In the genomic region with DNA sequence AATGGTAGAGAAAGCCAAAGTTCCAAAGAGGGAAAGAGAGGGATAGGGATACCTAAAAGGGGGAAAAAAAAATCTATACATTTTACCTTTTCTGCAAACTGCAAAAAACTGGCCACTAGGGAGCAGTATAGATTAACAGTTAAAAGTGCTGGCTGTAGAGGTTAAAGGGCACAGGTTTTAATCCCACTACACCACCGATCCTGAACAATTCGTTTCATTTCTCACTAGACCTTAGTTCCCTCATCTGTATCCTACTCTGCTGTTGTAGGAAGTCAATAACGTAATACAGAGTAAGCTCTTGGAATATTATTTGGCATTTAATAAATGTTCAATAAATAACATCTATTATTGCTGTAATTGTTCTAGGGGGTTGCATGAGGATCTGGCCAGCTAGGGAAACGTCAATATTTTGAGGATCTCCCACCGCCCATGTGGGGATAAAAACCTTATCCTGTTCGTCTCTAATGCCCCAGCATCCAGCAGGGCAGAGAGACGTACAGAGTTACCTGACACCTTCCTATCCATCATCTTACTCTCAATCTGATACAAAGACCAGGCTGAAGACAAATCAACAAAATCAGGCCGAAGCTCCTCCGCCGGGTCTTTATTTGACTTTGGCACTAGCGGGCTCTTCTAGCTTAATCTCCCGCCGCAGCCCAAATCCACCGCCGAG, we compare ENCODE assay signal across 8 cellular contexts. TPM values are rescaled to one million over a fixed set of nuclear protein-coding genes. Genes with fewer than 3 reads are reported as not detected.
DNase-seq lines count a peak whose midpoint lies in the region; ATAC-seq and TF ChIP-seq lines count a peak whose summit lies in the region.

No MANE protein-coding gene starts in this region.

- 0 to 1% (median 1%) methylated on average over 15 of the region's 15 CpGs for WGBS in stomach, 5 donors

- H3K4me1 ChIP-seq in stomach: peaks cover 9 to 45% (median 30%) of the 10 kb centered on the region in 4 donors

- intact Hi-C loops in stomach (cut with DNase I; ENCODE audit: low total_unique reads): loop anchor here (10.0 kb wide), 1 partner anchor 380 kb away; no protein-coding TSS in a partner anchor

- peak in 5 of 7 experiments; percentile 44 to 80 (median 62) for TF ChIP-seq CTCF in stomach (IDR thresholded peaks at IDR 0.05)

- peak overlapping the region; percentile 90 to 97 (median 96) for H3K27ac ChIP-seq in stomach

- peaks cover 33 to 68% (median 64%) of the 10 kb centered on the region in 4 donors for H3K36me3 ChIP-seq in stomach

- ATAC-seq in GM21528 (IDR thresholded peaks at IDR 0.05; ENCODE audit: low FRiP score, unreplicated experiment) (peak; percentile 12), left lobe of liver (peak; percentile 56)

- no peak for TF ChIP-seq EP300 in stomach (IDR thresholded peaks at IDR 0.05)

- no peaks in the 10 kb centered on the region for H3K9me3 ChIP-seq in stomach

- TF ChIP-seq POLR2A in stomach (IDR thresholded peaks at IDR 0.05): no peak

- H3K4me3 ChIP-seq in stomach: peak overlapping the region; percentile 58 to 84 (median 79)

- DNase-seq in SIG-M5 treated with dmso at 0.1 percent for 504 hours (lab: John Stamatoyannopoulos, UW; ENCODE audit: unreplicated experiment): peak; percentile 74
- DNase-seq in SIG-M5 (lab: John Stamatoyannopoulos, UW): no peak
- peak; percentile 72 to 86 for DNase-seq in Kasumi-1 (lab: John Stamatoyannopoulos, UW)
- DNase-seq in RKO (ENCODE audit: low spot score): peak; percentile 84
- DNase-seq in dedifferentiated amniotic fluid mesenchymal stem cell (ENCODE audit: extremely low spot score): peak; percentile 67
- DNase-seq in left lobe of liver (ENCODE audit: low spot score): no peak
- no peak for DNase-seq in stomach

- H3K27me3 ChIP-seq in stomach: no peaks in the 10 kb centered on the region

RNA-seq across cellular contexts. Expression of gene CDC26, which starts 0.8 kb away (rescaled TPM):
- 17.8 TPM for total RNA-seq in left lobe of liver
- 10 to 100 TPM in 4 of 5 donors, 1 to 10 TPM in 1; 7.2 to 46.1 (median 25.4) TPM for total RNA-seq in stomach
- polyA plus RNA-seq in stomach: 10 to 100 TPM; 28.2 to 66.4 (median 45.3) TPM

RNA-seq across cellular contexts. Expression of gene PRPF4, which starts 0.8 kb away (rescaled TPM):
- total RNA-seq in left lobe of liver: 12.0 TPM
- total RNA-seq in stomach: 10 to 100 TPM in 2 of 5 donors, 1 to 10 TPM in 3; 3.2 to 25.0 (median 9.9) TPM
- polyA plus RNA-seq in stomach: 10 to 100 TPM in 2 of 3 donors, 1 to 10 TPM in 1; 7.8 to 11.4 (median 10.0) TPM

RNA-seq across cellular contexts. Expression of gene RNF183, which starts 28.6 kb away (rescaled TPM):
- 0.20 TPM for total RNA-seq in left lobe of liver
- 1 to 10 TPM in 2 of 5 donors, under 1 TPM in 1, not detected in 2; 0.43 to 5.0 (median 1.8) TPM for total RNA-seq in stomach
- polyA plus RNA-seq in stomach: 1 to 10 TPM in 2 of 3 donors, under 1 TPM in 1; 0.46 to 5.6 (median 1.2) TPM

RNA-seq across cellular contexts. Expression of gene SLC31A1, which starts 53.3 kb away (rescaled TPM):
- total RNA-seq in left lobe of liver: 74.9 TPM
- 100 to 1,000 TPM in 1 of 5 donors, 10 to 100 TPM in 4; 11.1 to 106 (median 18.8) TPM for total RNA-seq in stomach
- 1 to 10 TPM; 4.7 to 8.2 (median 4.9) TPM for polyA plus RNA-seq in stomach

RNA-seq across cellular contexts. Expression of gene FKBP15, which starts 53.5 kb away (rescaled TPM):
- total RNA-seq in left lobe of liver: 12.2 TPM
- total RNA-seq in stomach: 10 to 100 TPM; 11.1 to 36.6 (median 23.8) TPM
- 1 to 10 TPM; 5.5 to 9.6 (median 6.0) TPM for polyA plus RNA-seq in stomach

Comparison
In these comparisons a context has a peak if more than half of its experiments do, and no peak if none do; other contexts are left out.
1. DNase-seq: peak in SIG-M5 treated with dmso at 0.1 percent for 504 hours (single experiment), Kasumi-1 (2 of 2), RKO (single experiment) and dedifferentiated amniotic fluid mesenchymal stem cell (single experiment); none in SIG-M5 (single experiment), left lobe of liver (single experiment) and stomach (single experiment).